ENCODE assay signal across 34 cellular contexts in genomic region chr1:5579966-5580365, GRCh38.
"Had no signal": no experiment of that assay in that cellular context is flagged by ENCODE, and none has a peak within 500 bp of the region (broad histone marks: within the 10 kb centered on the region; RNA-seq: fewer than 3 reads in every experiment).

No MANE protein-coding gene starts in this region.

- H3K4me3 Mint-ChIP-seq: activated B cell treated with CpG ODN at 0.5 μM for 24 hours; activated CD4-positive, alpha-beta memory T cell treated with anti-CD3 and anti-CD28 coated beads, Interleukin-2, amount 10 ng/mL, durations not matched to agents 7 days and 5 days; activated CD4-positive, alpha-beta T cell treated with anti-CD3 and anti-CD28 coated beads, Interleukin-2, amount 10 ng/mL, durations not matched to agents 24 days and 14 days; activated CD8-positive, alpha-beta memory T cell treated with anti-CD3 and anti-CD28 coated beads, Interleukin-2, amount 10 ng/mL, durations not matched to agents 7 days and 5 days; activated CD8-positive, alpha-beta T cell treated with anti-CD3 and anti-CD28 coated beads, Interleukin-2, amount 10 ng/mL, durations not matched to agents 7 days and 5 days; activated naive CD4-positive, alpha-beta T cell treated with anti-CD3 and anti-CD28 coated beads, Interleukin-2, amount 10 ng/mL, durations not matched to agents 7 days and 5 days; activated naive CD4-positive, alpha-beta T cell treated with anti-CD3 and anti-CD28 coated beads, Interleukin-2, amount 50 U/mL, for 24 hours; activated naive CD8-positive, alpha-beta T cell; activated naive CD8-positive, alpha-beta T cell treated with anti-CD3 and anti-CD28 coated beads, Interleukin-2, amount 10 ng/mL, durations not matched to agents 7 days and 5 days; activated naive CD8-positive, alpha-beta T cell treated with anti-CD3 and anti-CD28 coated beads, Interleukin-2, amount 50 U/mL, for 24 hours; activated T-cell treated with anti-CD3 and anti-CD28 coated beads, Interleukin-2, amount 50 U/mL, for 24 hours; T-helper 1 cell treated with Interleukin-12 subunit alpha and Interleukin-12 subunit beta and Interleukin-4 antibody, amounts not matched to agents 30 μg/mL and 1 μg/mL, for 36 hours; T-helper 2 cell treated with Interferon-gamma antibody and Interleukin-4, amounts not matched to agents 5 μg/mL and 100 μg/mL, for 36 hours had no signal

- H3K4me1 ChIP-seq: body of pancreas, breast epithelium had no signal

- H3K36me3 Mint-ChIP-seq: activated CD8-positive, alpha-beta memory T cell treated with anti-CD3 and anti-CD28 coated beads, Interleukin-2, amount 10 ng/mL, durations not matched to agents 7 days and 5 days; activated naive CD4-positive, alpha-beta T cell treated with anti-CD3 and anti-CD28 coated beads, Interleukin-2, amount 10 ng/mL, durations not matched to agents 7 days and 5 days; activated naive CD4-positive, alpha-beta T cell treated with anti-CD3 and anti-CD28 coated beads, Interleukin-2, amount 50 U/mL, for 24 hours; activated naive CD8-positive, alpha-beta T cell; activated naive CD8-positive, alpha-beta T cell treated with anti-CD3 and anti-CD28 coated beads, Interleukin-2, amount 10 ng/mL, durations not matched to agents 7 days and 5 days had no signal

- H3K9me3 ChIP-seq: body of pancreas, breast epithelium had no signal

- H3K27me3 ChIP-seq: body of pancreas, brain microvascular endothelial cell had no signal

- ATAC-seq: activated CD8-positive, alpha-beta memory T cell treated with anti-CD3 and anti-CD28 coated beads, Interleukin-2, amount 10 ng/mL, durations not matched to agents 7 days and 5 days; activated CD8-positive, alpha-beta T cell treated with anti-CD3 and anti-CD28 coated beads, Interleukin-2, amount 10 ng/mL, durations not matched to agents 7 days and 5 days; activated naive CD8-positive, alpha-beta T cell treated with anti-CD3 and anti-CD28 coated beads, Interleukin-2, amount 50 U/mL, for 24 hours; body of pancreas had no signal

- H3K9me3 Mint-ChIP-seq: activated B cell treated with CpG ODN at 0.5 μM for 24 hours; activated CD4-positive, alpha-beta memory T cell treated with anti-CD3 and anti-CD28 coated beads, Interleukin-2, amount 10 ng/mL, durations not matched to agents 7 days and 5 days; activated CD4-positive, alpha-beta T cell treated with anti-CD3 and anti-CD28 coated beads, Interleukin-2, amount 10 ng/mL, durations not matched to agents 24 days and 14 days; activated naive CD4-positive, alpha-beta T cell treated with anti-CD3 and anti-CD28 coated beads, Interleukin-2, amount 10 ng/mL, durations not matched to agents 7 days and 5 days; activated naive CD4-positive, alpha-beta T cell treated with anti-CD3 and anti-CD28 coated beads, Interleukin-2, amount 50 U/mL, for 24 hours; activated naive CD8-positive, alpha-beta T cell treated with anti-CD3 and anti-CD28 coated beads, Interleukin-2, amount 10 ng/mL, durations not matched to agents 7 days and 5 days; activated naive CD8-positive, alpha-beta T cell treated with anti-CD3 and anti-CD28 coated beads, Interleukin-2, amount 50 U/mL, for 24 hours; activated T-cell treated with anti-CD3 and anti-CD28 coated beads, Interleukin-2, amount 50 U/mL, for 24 hours; activated T-helper 2 cell treated with anti-CD3 and anti-CD28 coated beads, Interferon-gamma antibody, Interleukin-2, Interleukin-4, amounts not matched to agents 10 μg/mL and 5 μg/mL and 100 μg/mL, durations not matched to agents 14 hours and 24 hours and 36 hours; T-helper 1 cell treated with Interleukin-12 subunit alpha and Interleukin-12 subunit beta and Interleukin-4 antibody, amounts not matched to agents 30 μg/mL and 1 μg/mL, for 36 hours; T-helper 2 cell treated with Interferon-gamma antibody and Interleukin-4, amounts not matched to agents 5 μg/mL and 100 μg/mL, for 36 hours had no signal

- H3K4me3 ChIP-seq: body of pancreas, breast epithelium had no signal

- H3K4me1 Mint-ChIP-seq: activated B cell treated with CpG ODN at 0.5 μM for 24 hours; activated naive CD4-positive, alpha-beta T cell treated with anti-CD3 and anti-CD28 coated beads, Interleukin-2, amount 50 U/mL, for 24 hours; activated naive CD8-positive, alpha-beta T cell treated with anti-CD3 and anti-CD28 coated beads, Interleukin-2, amount 50 U/mL, for 24 hours had no signal

- H3K27ac Mint-ChIP-seq: activated B cell treated with CpG ODN at 0.5 μM for 24 hours; activated CD4-positive, alpha-beta memory T cell treated with anti-CD3 and anti-CD28 coated beads, Interleukin-2, amount 10 ng/mL, durations not matched to agents 7 days and 5 days; activated CD4-positive, alpha-beta T cell treated with anti-CD3 and anti-CD28 coated beads, Interleukin-2, amount 10 ng/mL, durations not matched to agents 24 days and 14 days; activated CD8-positive, alpha-beta memory T cell treated with anti-CD3 and anti-CD28 coated beads, Interleukin-2, amount 10 ng/mL, durations not matched to agents 7 days and 5 days; activated CD8-positive, alpha-beta T cell treated with anti-CD3 and anti-CD28 coated beads, Interleukin-2, amount 10 ng/mL, durations not matched to agents 7 days and 5 days; activated naive CD4-positive, alpha-beta T cell treated with anti-CD3 and anti-CD28 coated beads, Interleukin-2, amount 10 ng/mL, durations not matched to agents 7 days and 5 days; activated naive CD4-positive, alpha-beta T cell treated with anti-CD3 and anti-CD28 coated beads, Interleukin-2, amount 50 U/mL, for 24 hours; activated naive CD8-positive, alpha-beta T cell; activated naive CD8-positive, alpha-beta T cell treated with anti-CD3 and anti-CD28 coated beads, Interleukin-2, amount 10 ng/mL, durations not matched to agents 7 days and 5 days; activated naive CD8-positive, alpha-beta T cell treated with anti-CD3 and anti-CD28 coated beads, Interleukin-2, amount 50 U/mL, for 24 hours; activated T-cell treated with anti-CD3 and anti-CD28 coated beads, Interleukin-2, amount 50 U/mL, for 24 hours; activated T-helper 2 cell treated with anti-CD3 and anti-CD28 coated beads, Interferon-gamma antibody, Interleukin-2, Interleukin-4, amounts not matched to agents 10 μg/mL and 5 μg/mL and 100 μg/mL, durations not matched to agents 14 hours and 24 hours and 36 hours; T-helper 1 cell treated with Interleukin-12 subunit alpha and Interleukin-12 subunit beta and Interleukin-4 antibody, amounts not matched to agents 30 μg/mL and 1 μg/mL, for 36 hours; T-helper 2 cell treated with Interferon-gamma antibody and Interleukin-4, amounts not matched to agents 5 μg/mL and 100 μg/mL, for 36 hours had no signal

- DNase-seq: activated B cell treated with CpG ODN at 0.5 μM for 24 hours; activated CD4-positive, alpha-beta memory T cell treated with anti-CD3 and anti-CD28 coated beads, Interleukin-2, amount 10 ng/mL, durations not matched to agents 7 days and 5 days; activated CD4-positive, alpha-beta T cell treated with anti-CD3 and anti-CD28 coated beads for 4 hours; activated CD4-positive, alpha-beta T cell treated with anti-CD3 and anti-CD28 coated beads, Interleukin-2, amount 10 ng/mL, durations not matched to agents 24 days and 14 days; activated CD4-positive, alpha-beta T cell treated with anti-CD3 and anti-CD28 coated beads, Interleukin-2, amount 50 U/mL, for 1 hour; activated CD4-positive, alpha-beta T cell treated with anti-CD3 and anti-CD28 coated beads, Interleukin-2, amount 50 U/mL, for 4 hours; activated CD4-positive, CD25-positive, alpha-beta regulatory T cell treated with anti-CD3 and anti-CD28 coated beads, Interleukin-2, amount 50 U/mL, for 72 hours; activated CD8-positive, alpha-beta memory T cell treated with anti-CD3 and anti-CD28 coated beads for 24 hours; activated CD8-positive, alpha-beta T cell treated with anti-CD3 and anti-CD28 coated beads, Interleukin-2, amount 10 ng/mL, durations not matched to agents 7 days and 5 days; activated effector memory CD4-positive, alpha-beta T cell treated with Interleukin-2 at 50 U/mL for 16 hours; activated gamma-delta T cell; activated naive CD4-positive, alpha-beta T cell treated with anti-CD3 and anti-CD28 coated beads, Interleukin-2, amount 10 ng/mL, durations not matched to agents 7 days and 5 days; activated naive CD4-positive, alpha-beta T cell treated with Interleukin-2 at 50 U/mL for 16 hours; activated naive CD8-positive, alpha-beta T cell treated with anti-CD3 and anti-CD28 coated beads, Interleukin-2, amount 10 ng/mL, durations not matched to agents 7 days and 5 days; activated naive CD8-positive, alpha-beta T cell treated with anti-CD3 and anti-CD28 coated beads, Interleukin-2, amount 50 U/mL, for 24 hours; activated T-cell treated with anti-CD3 and anti-CD28 coated beads, Interleukin-2, amount 50 U/mL, for 24 hours; activated T-cell treated with anti-CD3 and anti-CD28 coated beads, Interleukin-2, amount 50 U/mL, for 48 hours; amygdala; anterior cingulate cortex; body of pancreas; brain microvascular endothelial cell; central memory CD4-positive, alpha-beta T cell; SW 1271; T-helper 1 cell; T-helper 2 cell; T-helper 9 cell had no signal

- H3K27me3 Mint-ChIP-seq: activated naive CD4-positive, alpha-beta T cell treated with anti-CD3 and anti-CD28 coated beads, Interleukin-2, amount 10 ng/mL, durations not matched to agents 7 days and 5 days had no signal

- H3K27ac ChIP-seq: body of pancreas, brain microvascular endothelial cell, breast epithelium, VCaP had no signal

- H3K36me3 ChIP-seq: brain microvascular endothelial cell, breast epithelium had no signal
